ENCODE assay signal across 9 cellular contexts in genomic region chr9:99807276-99807852, GRCh38. TPM values are rescaled to one million over a fixed set of nuclear protein-coding genes. Genes with fewer than 3 reads are reported as not detected.
DNase-seq lines count a peak whose midpoint lies in the region; ATAC-seq and TF ChIP-seq lines count a peak whose summit lies in the region.
"Had no signal": no experiment of that assay in that cellular context is flagged by ENCODE, and none has a peak within 500 bp of the region (broad histone marks: within the 10 kb centered on the region; RNA-seq: fewer than 3 reads in every experiment).

No MANE protein-coding gene starts in this region.

- in situ Hi-C loops in G401 (cut with HindIII; ENCODE audit: low sequenced_read_pairs): no loop called here

- peaks cover 18% of the 10 kb centered on the region for H3K36me3 Mint-ChIP-seq in activated B cell treated with CpG ODN at 0.5 μM for 24 hours (ENCODE audit: low read depth)
- H3K36me3 Mint-ChIP-seq in memory B cell: peaks cover 13% of the 10 kb centered on the region

- H3K4me1 Mint-ChIP-seq in activated B cell treated with CpG ODN at 0.5 μM for 24 hours (peaks cover 28% of the 10 kb centered on the region), memory B cell (peaks cover 18% of the 10 kb centered on the region)
- H3K4me1 Mint-ChIP-seq in stimulated activated naive CD8-positive, alpha-beta T cell treated with anti-CD3 and anti-CD28 coated beads, Interleukin-15, amount 100 ng/mL, for 72 hours: peaks cover 54% of the 10 kb centered on the region

- POLR2A ChIA-PET in HEK293T (lab: Yijun Ruan, JAX): no interaction called here
- POLR2A ChIA-PET in activated B cell treated with CpG ODN at 0.5 μM for 24 hours (lab: Charles Lee): no interaction called here

- H3K27me3 Mint-ChIP-seq in activated B cell treated with CpG ODN at 0.5 μM for 24 hours: no peaks in the 10 kb centered on the region
- H3K27me3 Mint-ChIP-seq in memory B cell: no peaks in the 10 kb centered on the region
- no peaks in the 10 kb centered on the region for H3K27me3 Mint-ChIP-seq in stimulated activated naive CD8-positive, alpha-beta T cell treated with anti-CD3 and anti-CD28 coated beads, Interleukin-15, amount 100 ng/mL, for 72 hours
- H3K27me3 Mint-ChIP-seq: activated naive CD8-positive, alpha-beta T cell had no signal

- TF ChIP-seq CTCF in activated B cell treated with CpG ODN at 0.5 μM for 24 hours (IDR thresholded peaks at IDR 0.05): no peak

- intact Hi-C loops in activated B cell treated with CpG ODN at 0.5 μM for 24 hours (cut with micrococcal nuclease): loop anchor here (1.0 to 10.0 kb wide), 7 partner anchors 12 to 644 kb away; no protein-coding TSS in a partner anchor

- H3K27ac Mint-ChIP-seq in activated B cell treated with CpG ODN at 0.5 μM for 24 hours (peak overlapping the region; percentile 5), memory B cell (peak overlapping the region; percentile 45)
- no peak overlapping the region for H3K27ac Mint-ChIP-seq in stimulated activated naive CD8-positive, alpha-beta T cell treated with anti-CD3 and anti-CD28 coated beads, Interleukin-15, amount 100 ng/mL, for 72 hours
- H3K27ac Mint-ChIP-seq: activated naive CD8-positive, alpha-beta T cell had no signal

- peak; percentile 51 for DNase-seq in G401 (ENCODE audit: low spot score)
- DNase-seq in HEK293T (ENCODE audit: extremely low spot score): peak; percentile 62
- peak; percentile 37 for DNase-seq in NCI-H2107 treated with DMSO at 0.1 percent for 48 hours (lab: John Stamatoyannopoulos, UW; ENCODE audit: unreplicated experiment)
- DNase-seq in activated B cell treated with CpG ODN at 0.5 μM for 24 hours: no peak
- peak; percentile 45 for DNase-seq in effector CD8-positive, alpha-beta T cell (lab: John Stamatoyannopoulos, UW)
- DNase-seq in memory B cell (ENCODE audit: low spot score in 2 of 2): peak; percentile 67 to 79
- peak; percentile 52 to 55 for DNase-seq in stimulated activated naive CD8-positive, alpha-beta T cell treated with anti-CD3 and anti-CD28 coated beads, Interleukin-15, amount 100 ng/mL, for 72 hours
- DNase-seq in cortex of kidney (lab: John Stamatoyannopoulos, UW): no peak

- ATAC-seq in activated B cell treated with CpG ODN at 0.5 μM for 24 hours (ENCODE audit: low read depth): peak; percentile 65
- peak; percentile 90 for ATAC-seq in memory B cell (ENCODE audit: low read depth)
- ATAC-seq in stimulated activated naive CD8-positive, alpha-beta T cell treated with anti-CD3 and anti-CD28 coated beads, Interleukin-15, amount 100 ng/mL, for 72 hours: peak; percentile 45

- H3K4me3 Mint-ChIP-seq in activated B cell treated with CpG ODN at 0.5 μM for 24 hours (no peak overlapping the region), memory B cell (no peak overlapping the region)
- H3K4me3 Mint-ChIP-seq in stimulated activated naive CD8-positive, alpha-beta T cell treated with anti-CD3 and anti-CD28 coated beads, Interleukin-15, amount 100 ng/mL, for 72 hours: no peak overlapping the region
- H3K4me3 Mint-ChIP-seq: activated naive CD8-positive, alpha-beta T cell had no signal

- H3K9me3 Mint-ChIP-seq in activated B cell treated with CpG ODN at 0.5 μM for 24 hours (no peaks in the 10 kb centered on the region), memory B cell (no peaks in the 10 kb centered on the region)
- H3K9me3 Mint-ChIP-seq in stimulated activated naive CD8-positive, alpha-beta T cell treated with anti-CD3 and anti-CD28 coated beads, Interleukin-15, amount 100 ng/mL, for 72 hours: no peaks in the 10 kb centered on the region

- CTCF ChIA-PET in HEK293T (lab: Yijun Ruan, JAX): no interaction called here
- CTCF ChIA-PET in activated B cell treated with CpG ODN at 0.5 μM for 24 hours (lab: Charles Lee): no interaction called here

TF ChIP-seq in HEK293T, 16 proteins besides CTCF, POLR2A, EP300 and RAD21:
- TF ChIP-seq LEF1 (IDR thresholded peaks at IDR 0.05; ENCODE audit: borderline replicate concordance) (no peak), FOXK2 (IDR thresholded peaks at IDR 0.05) (no peak), SUZ12 (IDR thresholded peaks at IDR 0.05) (no peak), BHLHE40 (IDR thresholded peaks at IDR 0.05; ENCODE audit: borderline replicate concordance) (no peak), CTBP1 (IDR thresholded peaks at IDR 0.05; ENCODE audit: borderline replicate concordance) (no peak), HDGF (IDR thresholded peaks at IDR 0.05; ENCODE audit: borderline replicate concordance) (no peak), FOXM1 (IDR thresholded peaks at IDR 0.05; ENCODE audit: borderline replicate concordance) (no peak)

RNA-seq across cellular contexts. Expression of gene NR4A3, which starts 14.3 kb away (rescaled TPM):
- not detected in 2 replicates for total RNA-seq in G401 (2014; rRNA removed; shearing (Covaris generic))
- 20.7 and 21.5 TPM in 2 replicates for total RNA-seq in activated B cell treated with CpG ODN at 0.5 μM for 24 hours

Comparison
In these comparisons a context has a peak if more than half of its experiments do, and no peak if none do; other contexts are left out.
1. DNase-seq: peak in G401 (single experiment), HEK293T (single experiment), NCI-H2107 treated with DMSO at 0.1 percent for 48 hours (single experiment), effector CD8-positive, alpha-beta T cell (single experiment), memory B cell (2 of 2) and stimulated activated naive CD8-positive, alpha-beta T cell treated with anti-CD3 and anti-CD28 coated beads, Interleukin-15, amount 100 ng/mL, for 72 hours (2 of 2); none in activated B cell treated with CpG ODN at 0.5 μM for 24 hours (single experiment) and cortex of kidney (single experiment).
2. H3K27ac Mint-ChIP-seq: peak in activated B cell treated with CpG ODN at 0.5 μM for 24 hours (single experiment) and memory B cell (single experiment); none in stimulated activated naive CD8-positive, alpha-beta T cell treated with anti-CD3 and anti-CD28 coated beads, Interleukin-15, amount 100 ng/mL, for 72 hours (0 of 2).
3. RNA of gene NR4A3, which starts 14.3 kb away (total RNA-seq): 20.7 to 21.5 TPM in activated B cell treated with CpG ODN at 0.5 μM for 24 hours; not detected in G401; every median in the first group is over 10 times any median in the second.
4. Peak in every context shown above with its lines, with median percentiles within 50 percentile points of each other: ATAC-seq.